9 cellular contexts compared by ENCODE assay signal in genomic region chr1:73839922-73840321, GRCh38.
A peak's percentile ranks its signal among the peaks of the same experiment; 100 is the strongest.
DNase-seq lines count a peak whose midpoint lies in the region; TF ChIP-seq lines count a peak whose summit lies in the region.
"Had no signal": no experiment of that assay in that cellular context is flagged by ENCODE, and none has a peak within 500 bp of the region (broad histone marks: within the 10 kb centered on the region; RNA-seq: fewer than 3 reads in every experiment).

No MANE protein-coding gene starts in this region.

- H3K4me3 ChIP-seq in NB4 (ENCODE audit: low read depth, low read length) (no peak overlapping the region), epithelial cell of esophagus (ENCODE audit: low read length) (no peak overlapping the region)

- TF ChIP-seq POLR2A in NB4 (IDR thresholded peaks at IDR 0.05; ENCODE audit: extremely low read depth, insufficient read length): no peak

- TF ChIP-seq CTCF in NB4 (IDR thresholded peaks at IDR 0.05; ENCODE audit: low read depth, low read length): peak; percentile 45
- peak; percentile 52 for TF ChIP-seq CTCF in epithelial cell of esophagus (IDR thresholded peaks at IDR 0.05; ENCODE audit: insufficient read depth, low read depth, low read length, missing control alignments)

- peak; percentile 16 for DNase-seq in stimulated activated CD4-positive, alpha-beta T cell treated with anti-CD3 and anti-CD28 coated beads, Interleukin-15, amount 100 ng/mL, for 24 hours
- no peak for DNase-seq in stimulated activated CD4-positive, alpha-beta T cell treated with anti-CD3 and anti-CD28 coated beads, Interleukin-1b, Interleukin-23, amount 100 ng/mL, for 48 hours
- DNase-seq in NB4 (ENCODE audit: low read depth): peak; percentile 32
- DNase-seq in epithelial cell of esophagus (ENCODE audit: low read depth): peak; percentile 47
- no peak for DNase-seq in SK-N-DZ (ENCODE audit: low spot score)
- no peak for DNase-seq in OCI-M2 (lab: John Stamatoyannopoulos, UW; ENCODE audit: unreplicated experiment)
- DNase-seq in NCI-H1930 (lab: John Stamatoyannopoulos, UW): no peak
- DNase-seq in NCI-H2196 treated with DMSO at 0.1 percent for 48 hours (lab: John Stamatoyannopoulos, UW; ENCODE audit: unreplicated experiment): no peak
- DNase-seq: NCI-H2107 had no signal

Comparison
In these comparisons a context has a peak if more than half of its experiments do, and no peak if none do; other contexts are left out.
1. DNase-seq: peak in stimulated activated CD4-positive, alpha-beta T cell treated with anti-CD3 and anti-CD28 coated beads, Interleukin-15, amount 100 ng/mL, for 24 hours (single experiment), NB4 (single experiment) and epithelial cell of esophagus (single experiment); none in stimulated activated CD4-positive, alpha-beta T cell treated with anti-CD3 and anti-CD28 coated beads, Interleukin-1b, Interleukin-23, amount 100 ng/mL, for 48 hours (single experiment), SK-N-DZ (single experiment), OCI-M2 (single experiment), NCI-H1930 (0 of 2) and NCI-H2196 treated with DMSO at 0.1 percent for 48 hours (single experiment).